9 cellular contexts compared by ENCODE assay signal in genomic region chrX:53319614-53320542, GRCh38. TPM values are rescaled to one million over a fixed set of nuclear protein-coding genes. Genes with fewer than 3 reads are reported as not detected.
DNase-seq lines count a peak whose midpoint lies in the region; ATAC-seq and TF ChIP-seq lines count a peak whose summit lies in the region.
"Had no signal": no experiment of that assay in that cellular context is flagged by ENCODE, and none has a peak within 500 bp of the region (broad histone marks: within the 10 kb centered on the region; RNA-seq: fewer than 3 reads in every experiment).

No MANE protein-coding gene starts in this region.

- H3K79me2 ChIP-seq in KMS-11 (ENCODE audit: insufficient read depth, low read depth), result no peaks in the 10 kb centered on the region

- H2AFZ ChIP-seq in KMS-11 (ENCODE audit: low read depth), result peak overlapping the region; percentile 81; the same call in 1 of the 2 replicates

- H3K27me3 ChIP-seq in KMS-11 (ENCODE audit: insufficient read depth, low read depth), result peaks cover 18% of the 10 kb centered on the region; the same call in 1 of the 2 replicates

- peak overlapping the region; percentile 86 to 87 for H3K4me3 Mint-ChIP-seq in effector memory CD8-positive, alpha-beta T cell
- peak overlapping the region; percentile 74 for H3K4me3 Mint-ChIP-seq in natural killer cell treated with Interleukin-12 subunit alpha and Interleukin-12 subunit beta and Interleukin-15 and Interleukin-18, amount 100 ng/mL, for 72 hours

- peaks cover 13 to 20% of the 10 kb centered on the region in 2 donors for H3K4me1 Mint-ChIP-seq in effector memory CD8-positive, alpha-beta T cell (ENCODE audit: low read depth in 2 of 2)
- H3K4me1 Mint-ChIP-seq in natural killer cell treated with Interleukin-12 subunit alpha and Interleukin-12 subunit beta and Interleukin-15 and Interleukin-18, amount 100 ng/mL, for 72 hours (ENCODE audit: low read depth in 2 of 2), result peaks cover 20 to 22% of the 10 kb centered on the region in 2 donors

- H3K4me3 ChIP-seq in AG10803 (ENCODE audit: low read length) (peak overlapping the region; percentile 64), KMS-11 (IDR thresholded peaks at IDR 0.05; ENCODE audit: insufficient read depth, low read depth, low read length) (no peak overlapping the region)

- no peaks in the 10 kb centered on the region for H4K20me1 ChIP-seq in KMS-11 (ENCODE audit: insufficient read depth)

- H3K27me3 Mint-ChIP-seq in effector memory CD8-positive, alpha-beta T cell, result peaks cover 13 to 21% of the 10 kb centered on the region in 2 donors
- peaks cover 19 to 41% of the 10 kb centered on the region in 2 donors for H3K27me3 Mint-ChIP-seq in natural killer cell treated with Interleukin-12 subunit alpha and Interleukin-12 subunit beta and Interleukin-15 and Interleukin-18, amount 100 ng/mL, for 72 hours

- no peaks in the 10 kb centered on the region for H3K4me1 ChIP-seq in KMS-11 (ENCODE audit: low read depth, poor library complexity, severe bottlenecking)

- peaks cover 2% of the 10 kb centered on the region for H3K36me3 Mint-ChIP-seq in effector memory CD8-positive, alpha-beta T cell (ENCODE audit: insufficient read depth)
- no peaks in the 10 kb centered on the region for H3K36me3 Mint-ChIP-seq in natural killer cell treated with Interleukin-12 subunit alpha and Interleukin-12 subunit beta and Interleukin-15 and Interleukin-18, amount 100 ng/mL, for 72 hours

- peak overlapping the region in 1 of 2 donors; percentile 46 for H3K27ac Mint-ChIP-seq in effector memory CD8-positive, alpha-beta T cell
- peak overlapping the region in 1 of 2 donors; percentile 50 for H3K27ac Mint-ChIP-seq in natural killer cell treated with Interleukin-12 subunit alpha and Interleukin-12 subunit beta and Interleukin-15 and Interleukin-18, amount 100 ng/mL, for 72 hours

- no peak for ATAC-seq in effector memory CD8-positive, alpha-beta T cell (replicated peaks)
- ATAC-seq in natural killer cell treated with Interleukin-12 subunit alpha and Interleukin-12 subunit beta and Interleukin-15 and Interleukin-18, amount 100 ng/mL, for 72 hours, result no peak
- no peak for ATAC-seq in HG02840 (IDR thresholded peaks at IDR 0.05; ENCODE audit: low FRiP score, unreplicated experiment)

- H3K27ac ChIP-seq in KMS-11, result no peak overlapping the region

- no peaks in the 10 kb centered on the region for H3K9me3 Mint-ChIP-seq in effector memory CD8-positive, alpha-beta T cell
- H3K9me3 Mint-ChIP-seq in natural killer cell treated with Interleukin-12 subunit alpha and Interleukin-12 subunit beta and Interleukin-15 and Interleukin-18, amount 100 ng/mL, for 72 hours, result no peaks in the 10 kb centered on the region

- no peaks in the 10 kb centered on the region for H3K36me3 ChIP-seq in KMS-11 (ENCODE audit: insufficient read depth)

- peak overlapping the region; percentile 57 for H3K4me2 ChIP-seq in KMS-11

- DNase-seq in AG10803 (ENCODE audit: low read depth), result no peak
- no peak for DNase-seq in effector memory CD8-positive, alpha-beta T cell
- no peak for DNase-seq in natural killer cell treated with Interleukin-12 subunit alpha and Interleukin-12 subunit beta and Interleukin-15 and Interleukin-18, amount 100 ng/mL, for 72 hours (ENCODE audit: low spot score)
- no peak for DNase-seq in NCI-H345 treated with DMSO at 0.1 percent for 48 hours (lab: John Stamatoyannopoulos, UW; ENCODE audit: unreplicated experiment)
- DNase-seq in stimulated activated CD4-positive, alpha-beta T cell treated with anti-CD3 and anti-CD28 coated beads, Interleukin-4, amount 100 ng/mL, for 1 hour, result no peak
- no peak for DNase-seq in effector CD4-positive, alpha-beta T cell
- DNase-seq: NK-92 treated with Interleukin-12 subunit alpha and Interleukin-12 subunit beta, amount 100 ng/mL, for 24 hours had no signal

- H3K9ac ChIP-seq in KMS-11, result no peak overlapping the region

- TF ChIP-seq CTCF in AG10803 (conservative IDR thresholded peaks at IDR 0.05; ENCODE audit: low read length) (no peak), KMS-11 (conservative IDR thresholded peaks at IDR 0.05; ENCODE audit: low read depth, low read length) (no peak)

RNA-seq across cellular contexts. Expression of gene IQSEC2, which starts 38.5 kb away (rescaled TPM):
- total RNA-seq in natural killer cell treated with Interleukin-12 subunit alpha and Interleukin-12 subunit beta and Interleukin-15 and Interleukin-18, amount 100 ng/mL, for 72 hours, result under 1 TPM; 0.48 to 0.86 TPM
